Comparison of ENCODE assay signal across 1 cellular context in the genomic region with DNA sequence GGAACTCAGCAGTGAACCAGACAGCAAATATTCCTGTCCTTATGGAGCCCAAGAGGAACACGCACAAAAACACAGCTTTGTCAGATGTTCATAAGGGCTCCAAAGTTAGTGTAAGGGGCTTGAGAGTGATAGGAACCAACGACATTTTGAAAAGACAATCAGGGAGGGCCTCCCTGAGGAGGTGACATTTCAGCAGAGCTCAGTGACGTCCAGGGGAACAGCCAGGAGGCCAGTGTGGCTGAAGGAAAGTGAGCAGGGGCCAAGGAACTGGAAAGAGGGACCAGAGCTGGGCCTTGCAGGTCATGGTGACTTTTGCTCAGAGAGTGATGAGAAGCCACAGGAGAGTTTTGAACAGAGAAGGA.
A peak's percentile ranks its signal among the peaks of the same experiment; 100 is the strongest.
TF ChIP-seq lines count a peak whose summit lies in the region.

No MANE protein-coding gene starts in this region.

TF ChIP-seq in HepG2, 621 proteins besides CTCF, POLR2A, EP300 and RAD21 (continues in another document):
- TF ChIP-seq ZNF260 (CRISPR knock-in tag; IDR thresholded peaks at IDR 0.05; ENCODE audit: borderline replicate concordance, low read depth) (no peak), MIER3 (CRISPR knock-in tag; IDR thresholded peaks at IDR 0.05; ENCODE audit: borderline replicate concordance) (no peak), ERF (CRISPR knock-in tag; IDR thresholded peaks at IDR 0.05) (no peak), PRPF4 (IDR thresholded peaks at IDR 0.05; ENCODE audit: low read depth, low read length, poor library complexity, severe bottlenecking) (no peak), ZNF746 (CRISPR knock-in tag; IDR thresholded peaks at IDR 0.05) (peak; percentile 18; the same call in 1 of the 2 replicates), RBM22 (optimal IDR thresholded peaks at IDR 0.05; ENCODE audit: low read length) (no peak), HDAC2 (CRISPR knock-in tag; IDR thresholded peaks at IDR 0.05) (0 out of 2 replicates have a peak, but pooled peaks have one; percentile 1), ZNF768 (CRISPR knock-in tag; IDR thresholded peaks at IDR 0.05) (peak; percentile 86), MAZ (IDR thresholded peaks at IDR 0.05; ENCODE audit: borderline replicate concordance, low read depth, low read length) (0 out of 2 replicates have a peak, but pooled peaks have one; percentile 1), MAZ (CRISPR knock-in tag; IDR thresholded peaks at IDR 0.05; ENCODE audit: low read depth) (no peak), PPARG (CRISPR knock-in tag; conservative IDR thresholded peaks at IDR 0.05) (no peak), BHLHE40 (IDR thresholded peaks at IDR 0.05; ENCODE audit: low read length) (no peak), DPF2 (CRISPR knock-in tag; IDR thresholded peaks at IDR 0.05; ENCODE audit: borderline replicate concordance, low read depth) (no peak), MAFG (CRISPR knock-in tag; IDR thresholded peaks at IDR 0.05) (no peak), ZFP90 (CRISPR knock-in tag; IDR thresholded peaks at IDR 0.05; ENCODE audit: borderline replicate concordance) (no peak), U2AF1 (optimal IDR thresholded peaks at IDR 0.05; ENCODE audit: low read depth, low read length) (no peak), ZMYM3 (CRISPR knock-in tag; IDR thresholded peaks at IDR 0.05) (peak; percentile 89), ZNF552 (CRISPR knock-in tag; IDR thresholded peaks at IDR 0.05; ENCODE audit: borderline replicate concordance) (no peak), SIN3B (IDR thresholded peaks at IDR 0.05; ENCODE audit: low read length) (no peak), YEATS4 (CRISPR knock-in tag; IDR thresholded peaks at IDR 0.05; ENCODE audit: borderline replicate concordance) (no peak), SP5 (CRISPR knock-in tag; IDR thresholded peaks at IDR 0.05; ENCODE audit: borderline replicate concordance, low read depth) (0 out of 2 replicates have a peak, but pooled peaks have one; percentile 5), MYC (CRISPR knock-in tag; IDR thresholded peaks at IDR 0.05; ENCODE audit: borderline replicate concordance) (no peak), KDM1A (CRISPR knock-in tag; IDR thresholded peaks at IDR 0.05) (peak; percentile 26; the same call in 1 of the 2 replicates), RFX3 (CRISPR knock-in tag; IDR thresholded peaks at IDR 0.05) (no peak), ADNP (CRISPR knock-in tag; IDR thresholded peaks at IDR 0.05) (0 out of 2 replicates have a peak, but pooled peaks have one; percentile 42), ZNF33B (CRISPR knock-in tag; IDR thresholded peaks at IDR 0.05) (no peak), ZFP36 (IDR thresholded peaks at IDR 0.05; ENCODE audit: borderline replicate concordance, low read depth, low read length, partially characterized antibody) (peak; percentile 96), ZNF775 (CRISPR knock-in tag; IDR thresholded peaks at IDR 0.05; ENCODE audit: borderline replicate concordance) (no peak), MEIS1 (CRISPR knock-in tag; IDR thresholded peaks at IDR 0.05; ENCODE audit: borderline replicate concordance) (peak; percentile 20; the same call in 1 of the 2 replicates), HNRNPK (IDR thresholded peaks at IDR 0.05; ENCODE audit: low read depth, low read length, poor library complexity, severe bottlenecking) (no peak), PAF1 (CRISPR knock-in tag; IDR thresholded peaks at IDR 0.05) (no peak), ZNF572 (CRISPR knock-in tag; IDR thresholded peaks at IDR 0.05) (0 out of 2 replicates have a peak, but pooled peaks have one; percentile 47), NFYC (CRISPR knock-in tag; IDR thresholded peaks at IDR 0.05) (no peak)
- TF ChIP-seq, protein P1, sequence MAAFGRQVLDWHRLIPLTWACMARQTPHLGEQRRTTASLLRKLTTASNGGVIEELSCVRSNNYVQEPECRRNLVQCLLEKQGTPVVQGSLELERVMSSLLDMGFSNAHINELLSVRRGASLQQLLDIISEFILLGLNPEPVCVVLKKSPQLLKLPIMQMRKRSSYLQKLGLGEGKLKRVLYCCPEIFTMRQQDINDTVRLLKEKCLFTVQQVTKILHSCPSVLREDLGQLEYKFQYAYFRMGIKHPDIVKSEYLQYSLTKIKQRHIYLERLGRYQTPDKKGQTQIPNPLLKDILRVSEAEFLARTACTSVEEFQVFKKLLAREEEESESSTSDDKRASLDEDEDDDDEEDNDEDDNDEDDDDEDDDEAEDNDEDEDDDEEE (CRISPR knock-in tag; IDR thresholded peaks at IDR 0.05) = no peak
- TF ChIP-seq, protein P2, sequence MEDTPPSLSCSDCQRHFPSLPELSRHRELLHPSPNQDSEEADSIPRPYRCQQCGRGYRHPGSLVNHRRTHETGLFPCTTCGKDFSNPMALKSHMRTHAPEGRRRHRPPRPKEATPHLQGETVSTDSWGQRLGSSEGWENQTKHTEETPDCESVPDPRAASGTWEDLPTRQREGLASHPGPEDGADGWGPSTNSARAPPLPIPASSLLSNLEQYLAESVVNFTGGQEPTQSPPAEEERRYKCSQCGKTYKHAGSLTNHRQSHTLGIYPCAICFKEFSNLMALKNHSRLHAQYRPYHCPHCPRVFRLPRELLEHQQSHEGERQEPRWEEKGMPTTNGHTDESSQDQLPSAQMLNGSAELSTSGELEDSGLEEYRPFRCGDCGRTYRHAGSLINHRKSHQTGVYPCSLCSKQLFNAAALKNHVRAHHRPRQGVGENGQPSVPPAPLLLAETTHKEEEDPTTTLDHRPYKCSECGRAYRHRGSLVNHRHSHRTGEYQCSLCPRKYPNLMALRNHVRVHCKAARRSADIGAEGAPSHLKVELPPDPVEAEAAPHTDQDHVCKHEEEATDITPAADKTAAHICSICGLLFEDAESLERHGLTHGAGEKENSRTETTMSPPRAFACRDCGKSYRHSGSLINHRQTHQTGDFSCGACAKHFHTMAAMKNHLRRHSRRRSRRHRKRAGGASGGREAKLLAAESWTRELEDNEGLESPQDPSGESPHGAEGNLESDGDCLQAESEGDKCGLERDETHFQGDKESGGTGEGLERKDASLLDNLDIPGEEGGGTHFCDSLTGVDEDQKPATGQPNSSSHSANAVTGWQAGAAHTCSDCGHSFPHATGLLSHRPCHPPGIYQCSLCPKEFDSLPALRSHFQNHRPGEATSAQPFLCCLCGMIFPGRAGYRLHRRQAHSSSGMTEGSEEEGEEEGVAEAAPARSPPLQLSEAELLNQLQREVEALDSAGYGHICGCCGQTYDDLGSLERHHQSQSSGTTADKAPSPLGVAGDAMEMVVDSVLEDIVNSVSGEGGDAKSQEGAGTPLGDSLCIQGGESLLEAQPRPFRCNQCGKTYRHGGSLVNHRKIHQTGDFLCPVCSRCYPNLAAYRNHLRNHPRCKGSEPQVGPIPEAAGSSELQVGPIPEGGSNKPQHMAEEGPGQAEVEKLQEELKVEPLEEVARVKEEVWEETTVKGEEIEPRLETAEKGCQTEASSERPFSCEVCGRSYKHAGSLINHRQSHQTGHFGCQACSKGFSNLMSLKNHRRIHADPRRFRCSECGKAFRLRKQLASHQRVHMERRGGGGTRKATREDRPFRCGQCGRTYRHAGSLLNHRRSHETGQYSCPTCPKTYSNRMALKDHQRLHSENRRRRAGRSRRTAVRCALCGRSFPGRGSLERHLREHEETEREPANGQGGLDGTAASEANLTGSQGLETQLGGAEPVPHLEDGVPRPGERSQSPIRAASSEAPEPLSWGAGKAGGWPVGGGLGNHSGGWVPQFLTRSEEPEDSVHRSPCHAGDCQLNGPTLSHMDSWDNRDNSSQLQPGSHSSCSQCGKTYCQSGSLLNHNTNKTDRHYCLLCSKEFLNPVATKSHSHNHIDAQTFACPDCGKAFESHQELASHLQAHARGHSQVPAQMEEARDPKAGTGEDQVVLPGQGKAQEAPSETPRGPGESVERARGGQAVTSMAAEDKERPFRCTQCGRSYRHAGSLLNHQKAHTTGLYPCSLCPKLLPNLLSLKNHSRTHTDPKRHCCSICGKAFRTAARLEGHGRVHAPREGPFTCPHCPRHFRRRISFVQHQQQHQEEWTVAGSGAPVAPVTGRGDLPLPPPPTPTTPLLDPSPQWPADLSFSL (CRISPR knock-in tag; IDR thresholded peaks at IDR 0.05) = no peak
- TF ChIP-seq, protein P3, sequence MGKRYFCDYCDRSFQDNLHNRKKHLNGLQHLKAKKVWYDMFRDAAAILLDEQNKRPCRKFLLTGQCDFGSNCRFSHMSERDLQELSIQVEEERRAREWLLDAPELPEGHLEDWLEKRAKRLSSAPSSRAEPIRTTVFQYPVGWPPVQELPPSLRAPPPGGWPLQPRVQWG (CRISPR knock-in tag; IDR thresholded peaks at IDR 0.05; ENCODE audit: borderline replicate concordance, low read depth) = no peak
- TF ChIP-seq, protein P4, sequence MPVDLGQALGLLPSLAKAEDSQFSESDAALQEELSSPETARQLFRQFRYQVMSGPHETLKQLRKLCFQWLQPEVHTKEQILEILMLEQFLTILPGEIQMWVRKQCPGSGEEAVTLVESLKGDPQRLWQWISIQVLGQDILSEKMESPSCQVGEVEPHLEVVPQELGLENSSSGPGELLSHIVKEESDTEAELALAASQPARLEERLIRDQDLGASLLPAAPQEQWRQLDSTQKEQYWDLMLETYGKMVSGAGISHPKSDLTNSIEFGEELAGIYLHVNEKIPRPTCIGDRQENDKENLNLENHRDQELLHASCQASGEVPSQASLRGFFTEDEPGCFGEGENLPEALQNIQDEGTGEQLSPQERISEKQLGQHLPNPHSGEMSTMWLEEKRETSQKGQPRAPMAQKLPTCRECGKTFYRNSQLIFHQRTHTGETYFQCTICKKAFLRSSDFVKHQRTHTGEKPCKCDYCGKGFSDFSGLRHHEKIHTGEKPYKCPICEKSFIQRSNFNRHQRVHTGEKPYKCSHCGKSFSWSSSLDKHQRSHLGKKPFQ (CRISPR knock-in tag; IDR thresholded peaks at IDR 0.05; ENCODE audit: insufficient replicate concordance) = no peak
- TF ChIP-seq, protein P5, sequence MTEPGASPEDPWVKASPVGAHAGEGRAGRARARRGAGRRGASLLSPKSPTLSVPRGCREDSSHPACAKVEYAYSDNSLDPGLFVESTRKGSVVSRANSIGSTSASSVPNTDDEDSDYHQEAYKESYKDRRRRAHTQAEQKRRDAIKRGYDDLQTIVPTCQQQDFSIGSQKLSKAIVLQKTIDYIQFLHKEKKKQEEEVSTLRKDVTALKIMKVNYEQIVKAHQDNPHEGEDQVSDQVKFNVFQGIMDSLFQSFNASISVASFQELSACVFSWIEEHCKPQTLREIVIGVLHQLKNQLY (CRISPR knock-in tag; IDR thresholded peaks at IDR 0.05) = 0 out of 2 replicates have a peak, but pooled peaks have one; percentile 15
- TF ChIP-seq, protein P6, sequence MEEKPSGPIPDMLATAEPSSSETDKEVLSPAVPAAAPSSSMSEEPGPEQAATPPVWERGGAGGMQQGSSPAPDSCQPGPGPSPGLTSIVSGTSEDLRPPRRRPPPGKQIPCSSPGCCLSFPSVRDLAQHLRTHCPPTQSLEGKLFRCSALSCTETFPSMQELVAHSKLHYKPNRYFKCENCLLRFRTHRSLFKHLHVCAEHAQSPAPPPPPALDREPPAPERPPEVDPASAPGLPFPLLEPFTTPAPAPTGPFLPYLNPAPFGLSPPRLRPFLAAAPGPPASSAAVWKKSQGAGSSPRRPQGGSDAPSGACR (CRISPR knock-in tag; IDR thresholded peaks at IDR 0.05) = no peak
- TF ChIP-seq, protein P7, sequence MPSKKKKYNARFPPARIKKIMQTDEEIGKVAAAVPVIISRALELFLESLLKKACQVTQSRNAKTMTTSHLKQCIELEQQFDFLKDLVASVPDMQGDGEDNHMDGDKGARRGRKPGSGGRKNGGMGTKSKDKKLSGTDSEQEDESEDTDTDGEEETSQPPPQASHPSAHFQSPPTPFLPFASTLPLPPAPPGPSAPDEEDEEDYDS (CRISPR knock-in tag; IDR thresholded peaks at IDR 0.05) = no peak
- TF ChIP-seq, protein P8, sequence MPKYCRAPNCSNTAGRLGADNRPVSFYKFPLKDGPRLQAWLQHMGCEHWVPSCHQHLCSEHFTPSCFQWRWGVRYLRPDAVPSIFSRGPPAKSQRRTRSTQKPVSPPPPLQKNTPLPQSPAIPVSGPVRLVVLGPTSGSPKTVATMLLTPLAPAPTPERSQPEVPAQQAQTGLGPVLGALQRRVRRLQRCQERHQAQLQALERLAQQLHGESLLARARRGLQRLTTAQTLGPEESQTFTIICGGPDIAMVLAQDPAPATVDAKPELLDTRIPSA (CRISPR knock-in tag; IDR thresholded peaks at IDR 0.05; ENCODE audit: borderline replicate concordance) = no peak
- TF ChIP-seq, protein P9, sequence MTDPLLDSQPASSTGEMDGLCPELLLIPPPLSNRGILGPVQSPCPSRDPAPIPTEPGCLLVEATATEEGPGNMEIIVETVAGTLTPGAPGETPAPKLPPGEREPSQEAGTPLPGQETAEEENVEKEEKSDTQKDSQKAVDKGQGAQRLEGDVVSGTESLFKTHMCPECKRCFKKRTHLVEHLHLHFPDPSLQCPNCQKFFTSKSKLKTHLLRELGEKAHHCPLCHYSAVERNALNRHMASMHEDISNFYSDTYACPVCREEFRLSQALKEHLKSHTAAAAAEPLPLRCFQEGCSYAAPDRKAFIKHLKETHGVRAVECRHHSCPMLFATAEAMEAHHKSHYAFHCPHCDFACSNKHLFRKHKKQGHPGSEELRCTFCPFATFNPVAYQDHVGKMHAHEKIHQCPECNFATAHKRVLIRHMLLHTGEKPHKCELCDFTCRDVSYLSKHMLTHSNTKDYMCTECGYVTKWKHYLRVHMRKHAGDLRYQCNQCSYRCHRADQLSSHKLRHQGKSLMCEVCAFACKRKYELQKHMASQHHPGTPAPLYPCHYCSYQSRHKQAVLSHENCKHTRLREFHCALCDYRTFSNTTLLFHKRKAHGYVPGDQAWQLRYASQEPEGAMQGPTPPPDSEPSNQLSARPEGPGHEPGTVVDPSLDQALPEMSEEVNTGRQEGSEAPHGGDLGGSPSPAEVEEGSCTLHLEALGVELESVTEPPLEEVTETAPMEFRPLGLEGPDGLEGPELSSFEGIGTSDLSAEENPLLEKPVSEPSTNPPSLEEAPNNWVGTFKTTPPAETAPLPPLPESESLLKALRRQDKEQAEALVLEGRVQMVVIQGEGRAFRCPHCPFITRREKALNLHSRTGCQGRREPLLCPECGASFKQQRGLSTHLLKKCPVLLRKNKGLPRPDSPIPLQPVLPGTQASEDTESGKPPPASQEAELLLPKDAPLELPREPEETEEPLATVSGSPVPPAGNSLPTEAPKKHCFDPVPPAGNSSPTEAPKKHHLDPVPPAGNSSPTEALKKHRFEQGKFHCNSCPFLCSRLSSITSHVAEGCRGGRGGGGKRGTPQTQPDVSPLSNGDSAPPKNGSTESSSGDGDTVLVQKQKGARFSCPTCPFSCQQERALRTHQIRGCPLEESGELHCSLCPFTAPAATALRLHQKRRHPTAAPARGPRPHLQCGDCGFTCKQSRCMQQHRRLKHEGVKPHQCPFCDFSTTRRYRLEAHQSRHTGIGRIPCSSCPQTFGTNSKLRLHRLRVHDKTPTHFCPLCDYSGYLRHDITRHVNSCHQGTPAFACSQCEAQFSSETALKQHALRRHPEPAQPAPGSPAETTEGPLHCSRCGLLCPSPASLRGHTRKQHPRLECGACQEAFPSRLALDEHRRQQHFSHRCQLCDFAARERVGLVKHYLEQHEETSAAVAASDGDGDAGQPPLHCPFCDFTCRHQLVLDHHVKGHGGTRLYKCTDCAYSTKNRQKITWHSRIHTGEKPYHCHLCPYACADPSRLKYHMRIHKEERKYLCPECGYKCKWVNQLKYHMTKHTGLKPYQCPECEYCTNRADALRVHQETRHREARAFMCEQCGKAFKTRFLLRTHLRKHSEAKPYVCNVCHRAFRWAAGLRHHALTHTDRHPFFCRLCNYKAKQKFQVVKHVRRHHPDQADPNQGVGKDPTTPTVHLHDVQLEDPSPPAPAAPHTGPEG (CRISPR knock-in tag; IDR thresholded peaks at IDR 0.05) = no peak
